ENCODE assay signal across 17 cellular contexts in the genomic region with DNA sequence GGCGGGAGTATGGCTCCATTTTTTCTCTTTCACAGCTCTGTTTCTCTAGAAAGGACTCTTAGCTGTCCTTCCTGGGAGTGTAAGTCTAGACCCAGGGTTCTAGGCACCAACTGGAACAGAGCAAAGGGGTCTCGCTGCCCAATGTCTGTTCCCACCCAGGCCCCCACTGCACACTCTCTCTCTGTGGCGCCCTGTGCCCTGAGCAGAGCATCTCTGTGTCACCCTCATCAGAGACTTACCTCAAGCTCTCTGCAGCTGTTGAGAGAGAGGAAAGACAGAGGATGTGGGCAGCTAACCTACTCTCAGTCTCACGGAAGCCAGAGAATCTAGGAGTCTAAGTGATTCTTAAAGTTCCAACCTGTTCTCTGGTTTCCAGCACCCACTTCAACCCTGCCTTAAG. TPM values are rescaled to one million over a fixed set of nuclear protein-coding genes. Genes with fewer than 3 reads are reported as not detected.
DNase-seq lines count a peak whose midpoint lies in the region; ATAC-seq and TF ChIP-seq lines count a peak whose summit lies in the region.
"Had no signal": no experiment of that assay in that cellular context is flagged by ENCODE, and none has a peak within 500 bp of the region (broad histone marks: within the 10 kb centered on the region; RNA-seq: fewer than 3 reads in every experiment).

No MANE protein-coding gene starts in this region.

- H3K4me3 ChIP-seq in PC-9: no peak overlapping the region
- H3K4me3 ChIP-seq: esophagus squamous epithelium had no signal

- peaks cover 81% of the 10 kb centered on the region for H3K27me3 ChIP-seq in PC-9 (ENCODE audit: insufficient read depth, low read depth)

- no peak overlapping the region for H3K4me2 ChIP-seq in PC-9

- no peak overlapping the region for H2AFZ ChIP-seq in PC-9

- POLR2A ChIA-PET in PC-9 (lab: Charles Lee; ENCODE audit: unreplicated experiment): no interaction called here

- no peaks in the 10 kb centered on the region for H3K4me1 ChIP-seq in PC-9 (replicated peaks; ENCODE audit: insufficient read depth)
- H3K4me1 ChIP-seq: esophagus squamous epithelium had no signal

- H3K27me3 Mint-ChIP-seq in stimulated activated naive B cell treated with anti-CD40 and anti-IgM and Interleukin-4, amounts not matched to agents 10 μg/mL and 1 μg/mL and 100 μg/mL, for 72 hours: peaks cover 41 to 66% of the 10 kb centered on the region in 2 donors

- peaks cover 0 to 8% of the 10 kb centered on the region in 2 donors for H3K36me3 Mint-ChIP-seq in activated naive CD4-positive, alpha-beta T cell treated with anti-CD3 and anti-CD28 coated beads, Interleukin-2, amount 50 U/mL, for 72 hours
- peaks cover 2 to 10% of the 10 kb centered on the region in 2 donors for H3K36me3 Mint-ChIP-seq in stimulated activated naive B cell treated with anti-CD40 and anti-IgM and Interleukin-4, amounts not matched to agents 10 μg/mL and 1 μg/mL and 100 μg/mL, for 72 hours

- BruUV-seq in PC-9 (replicated peaks; lab: Mats Ljungman, UMichigan): no TSS peak

- intact Hi-C loops in PC-9 (cut with micrococcal nuclease; ENCODE audit: unreplicated experiment) (no loop called here), Right ventricle myocardium inferior (cut with DNase I) (no loop called here)

- no peak overlapping the region for H3K27ac ChIP-seq in PC-9
- H3K27ac ChIP-seq: esophagus squamous epithelium had no signal

- H3K9me3 Mint-ChIP-seq in activated naive CD4-positive, alpha-beta T cell treated with anti-CD3 and anti-CD28 coated beads, Interleukin-2, amount 50 U/mL, for 72 hours: peaks cover 0 to 13% of the 10 kb centered on the region in 2 donors
- H3K9me3 Mint-ChIP-seq in stimulated activated naive B cell treated with anti-CD40 and anti-IgM and Interleukin-4, amounts not matched to agents 10 μg/mL and 1 μg/mL and 100 μg/mL, for 72 hours: peaks cover 0 to 9% of the 10 kb centered on the region in 2 donors

- H3K9me2 ChIP-seq in PC-9 (ENCODE audit: insufficient read depth): no peaks in the 10 kb centered on the region

- H3K4me1 Mint-ChIP-seq in stimulated activated naive B cell treated with anti-CD40 and anti-IgM and Interleukin-4, amounts not matched to agents 10 μg/mL and 1 μg/mL and 100 μg/mL, for 72 hours: peaks cover 9 to 15% of the 10 kb centered on the region in 2 donors

- no peak for TF ChIP-seq CTCF in PC-9 (conservative IDR thresholded peaks at IDR 0.05)

- no peaks in the 10 kb centered on the region for H4K20me1 ChIP-seq in PC-9 (ENCODE audit: insufficient read depth)

- H3K79me2 ChIP-seq in PC-9 (ENCODE audit: low read depth): no peaks in the 10 kb centered on the region

- ATAC-seq in HG03108 (IDR thresholded peaks at IDR 0.05; ENCODE audit: unreplicated experiment): peak; percentile 79
- peak; percentile 96 for ATAC-seq in activated naive CD4-positive, alpha-beta T cell treated with anti-CD3 and anti-CD28 coated beads, Interleukin-2, amount 50 U/mL, for 72 hours
- ATAC-seq in stimulated activated naive B cell treated with anti-CD40 and anti-IgM and Interleukin-4, amounts not matched to agents 10 μg/mL and 1 μg/mL and 100 μg/mL, for 72 hours (replicated peaks): peak; percentile 86 to 92
- ATAC-seq in Right ventricle myocardium inferior: no peak

- peak overlapping the region; percentile 78 to 87 for H3K27ac Mint-ChIP-seq in activated naive CD4-positive, alpha-beta T cell treated with anti-CD3 and anti-CD28 coated beads, Interleukin-2, amount 50 U/mL, for 72 hours
- peak overlapping the region; percentile 84 for H3K27ac Mint-ChIP-seq in stimulated activated naive B cell treated with anti-CD40 and anti-IgM and Interleukin-4, amounts not matched to agents 10 μg/mL and 1 μg/mL and 100 μg/mL, for 72 hours

- H3K9me3 ChIP-seq in PC-9 (ENCODE audit: insufficient read depth, low read depth): no peaks in the 10 kb centered on the region

- no peaks in the 10 kb centered on the region for H3K36me3 ChIP-seq in PC-9 (ENCODE audit: low read depth)
- H3K36me3 ChIP-seq: esophagus squamous epithelium had no signal

- H3F3A ChIP-seq in PC-9 (ENCODE audit: insufficient read depth, low read depth): no peaks in the 10 kb centered on the region

- CTCF ChIA-PET in PC-9 (lab: Charles Lee): no interaction called here

- peak; percentile 15 for DNase-seq in activated effector memory CD4-positive, alpha-beta T cell treated with Interleukin-2 at 50 U/mL for 16 hours
- DNase-seq in activated effector memory CD4-positive, alpha-beta T cell treated with anti-CD3 and anti-CD28 coated beads, Interleukin-2, amount 50 U/mL, for 16 hours: no peak
- DNase-seq in activated naive CD4-positive, alpha-beta T cell treated with anti-CD3 and anti-CD28 coated beads, Interleukin-2, amount 50 U/mL, for 72 hours (ENCODE audit: low spot score in 2 of 2): no peak
- no peak for DNase-seq in stimulated activated naive B cell treated with anti-CD40 and anti-IgM and Interleukin-4, amounts not matched to agents 10 μg/mL and 1 μg/mL and 100 μg/mL, for 72 hours
- DNase-seq in PC-9: no peak
- no peak for DNase-seq in NCI-H1694 (lab: John Stamatoyannopoulos, UW)
- DNase-seq in Right ventricle myocardium inferior (ENCODE audit: missing footprints): no peak
- DNase-seq: cerebellar nuclear complex, esophagus squamous epithelium, hypothalamus, Karpas-422, NCI-H187, NCI-H82, occipital lobe, SIG-M5 had no signal

- H3K4me3 Mint-ChIP-seq in stimulated activated naive B cell treated with anti-CD40 and anti-IgM and Interleukin-4, amounts not matched to agents 10 μg/mL and 1 μg/mL and 100 μg/mL, for 72 hours: no peak overlapping the region

RNA-seq across cellular contexts. Expression of gene NCR2, which starts 9.5 kb away (rescaled TPM):
- not detected for total RNA-seq in activated naive CD4-positive, alpha-beta T cell treated with anti-CD3 and anti-CD28 coated beads, Interleukin-2, amount 50 U/mL, for 72 hours
- total RNA-seq in PC-9 (2021) (not detected in 2 replicates), Right ventricle myocardium inferior (not detected)
- total RNA-seq: liver, occipital lobe had no signal

RNA-seq across cellular contexts. Expression of gene TREM1, which starts 58.4 kb away (rescaled TPM):
- total RNA-seq in activated naive CD4-positive, alpha-beta T cell treated with anti-CD3 and anti-CD28 coated beads, Interleukin-2, amount 50 U/mL, for 72 hours: 1 to 10 TPM in 1 of 2 donors, not detected in 1; 6.1 TPM
- not detected in 2 replicates for total RNA-seq in PC-9 (2021)
- total RNA-seq in Right ventricle myocardium inferior: 1.2 TPM
- total RNA-seq: occipital lobe had no signal
